Comparison of ENCODE assay signal across 10 cellular contexts in the genomic region with DNA sequence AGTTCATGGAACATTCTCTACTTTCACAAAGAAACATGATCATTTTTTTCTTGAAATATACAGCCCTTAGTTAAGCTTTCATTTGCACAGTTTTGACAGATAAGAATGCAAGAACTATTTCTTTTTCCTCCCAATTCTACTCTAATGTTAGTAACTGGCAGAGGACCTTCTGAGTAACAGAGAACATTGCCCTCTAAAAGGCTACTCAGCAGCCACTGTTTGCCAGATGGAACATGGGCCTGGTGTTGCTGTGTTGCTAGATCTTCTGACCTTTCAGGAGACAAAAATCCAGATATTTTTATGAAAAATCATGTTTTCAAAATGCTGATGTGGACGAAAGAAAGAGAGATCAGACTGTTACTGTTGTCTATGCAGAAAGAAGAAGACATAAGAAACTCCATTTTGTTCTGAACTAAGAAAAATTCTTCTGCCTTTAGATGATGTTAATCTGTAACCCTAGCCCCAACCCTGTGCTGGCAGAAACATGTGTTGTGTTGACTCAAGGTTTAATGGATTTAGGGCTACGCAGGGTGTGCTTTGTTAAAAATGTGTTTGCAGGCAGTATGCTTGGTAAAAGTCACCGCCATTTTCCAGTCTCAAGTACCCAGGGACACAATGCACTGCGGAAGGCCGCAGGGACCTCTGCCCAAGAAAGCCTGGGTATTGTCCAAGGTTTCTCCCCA. TPM values are rescaled to one million over a fixed set of nuclear protein-coding genes. Genes with fewer than 3 reads are reported as not detected.
DNase-seq lines count a peak whose midpoint lies in the region; ATAC-seq and TF ChIP-seq lines count a peak whose summit lies in the region.
"Had no signal": no experiment of that assay in that cellular context is flagged by ENCODE, and none has a peak within 500 bp of the region (broad histone marks: within the 10 kb centered on the region; RNA-seq: fewer than 3 reads in every experiment).

No MANE protein-coding gene starts in this region.

- H3K27me3 ChIP-seq in tibial artery (no peaks in the 10 kb centered on the region), A673 (replicated peaks; ENCODE audit: insufficient read depth, low read depth, low read length, poor library complexity) (no peaks in the 10 kb centered on the region)

- peaks cover 0 to 45% (median 30%) of the 10 kb centered on the region in 4 donors for H3K4me1 ChIP-seq in tibial artery
- H3K4me1 ChIP-seq in A673 (ENCODE audit: insufficient read depth, low read length, poor library complexity, severe bottlenecking): peaks cover 16% of the 10 kb centered on the region

- H3K36me3 ChIP-seq in tibial artery (peaks cover 0 to 5% (median 0%) of the 10 kb centered on the region in 3 donors), A673 (ENCODE audit: insufficient read depth, low read length, poor library complexity, severe bottlenecking) (no peaks in the 10 kb centered on the region)

- H3K4me1 Mint-ChIP-seq in activated naive CD4-positive, alpha-beta T cell treated with anti-CD3 and anti-CD28 coated beads, Interleukin-2, amount 50 U/mL, for 24 hours: peaks cover 47% of the 10 kb centered on the region
- H3K4me1 Mint-ChIP-seq in activated naive CD4-positive, alpha-beta T cell treated with anti-CD3 and anti-CD28 coated beads for 36 hours (ENCODE audit: low read depth): peaks cover 43% of the 10 kb centered on the region
- H3K4me1 Mint-ChIP-seq in activated naive CD8-positive, alpha-beta T cell treated with anti-CD3 and anti-CD28 coated beads, Interleukin-2, amount 10 ng/mL, durations not matched to agents 7 days and 5 days: peaks cover 39% of the 10 kb centered on the region

- H3K27ac Mint-ChIP-seq in activated naive CD4-positive, alpha-beta T cell treated with anti-CD3 and anti-CD28 coated beads, Interleukin-2, amount 50 U/mL, for 24 hours: peak overlapping the region; percentile 55
- H3K27ac Mint-ChIP-seq in activated naive CD4-positive, alpha-beta T cell treated with anti-CD3 and anti-CD28 coated beads for 36 hours: no peak overlapping the region
- no peak overlapping the region for H3K27ac Mint-ChIP-seq in activated naive CD8-positive, alpha-beta T cell treated with anti-CD3 and anti-CD28 coated beads, Interleukin-2, amount 10 ng/mL, durations not matched to agents 7 days and 5 days
- H3K27ac Mint-ChIP-seq: stimulated activated naive CD8-positive, alpha-beta T cell treated with anti-CD3 and anti-CD28 coated beads, Interleukin-15, Interleukin-2, amounts not matched to agents 100 ng/mL and 50 ng/mL, for 24 hours had no signal

- H3K4me3 Mint-ChIP-seq in activated naive CD4-positive, alpha-beta T cell treated with anti-CD3 and anti-CD28 coated beads, Interleukin-2, amount 50 U/mL, for 24 hours: no peak overlapping the region
- no peak overlapping the region for H3K4me3 Mint-ChIP-seq in activated naive CD4-positive, alpha-beta T cell treated with anti-CD3 and anti-CD28 coated beads for 36 hours
- H3K4me3 Mint-ChIP-seq in activated naive CD8-positive, alpha-beta T cell treated with anti-CD3 and anti-CD28 coated beads, Interleukin-2, amount 10 ng/mL, durations not matched to agents 7 days and 5 days: peak overlapping the region; percentile 45

- CTCF ChIA-PET in activated naive CD4-positive, alpha-beta T cell treated with anti-CD3 and anti-CD28 coated beads for 36 hours (lab: Charles Lee): interaction anchor here (2.8 kb wide), 1 partner anchor 44 kb away, joined by 20 read pairs; no protein-coding TSS in a partner anchor
- CTCF ChIA-PET in A673 (lab: Charles Lee): no interaction called here

- H3K27ac ChIP-seq in tibial artery: peak overlapping the region; percentile 87 to 92
- H3K27ac ChIP-seq in A673 (ENCODE audit: low read depth, low read length, poor library complexity, severe bottlenecking): no peak overlapping the region

- POLR2A ChIA-PET in activated naive CD8-positive, alpha-beta T cell treated with anti-CD3 and anti-CD28 coated beads, Interleukin-2, amount 10 ng/mL, durations not matched to agents 7 days and 5 days (lab: Charles Lee): no interaction called here
- POLR2A ChIA-PET in A673 (lab: Charles Lee; ENCODE audit: low non-redundant PET): no interaction called here

- no peaks in the 10 kb centered on the region for H3K27me3 Mint-ChIP-seq in activated naive CD4-positive, alpha-beta T cell treated with anti-CD3 and anti-CD28 coated beads, Interleukin-2, amount 50 U/mL, for 24 hours
- H3K27me3 Mint-ChIP-seq in activated naive CD4-positive, alpha-beta T cell treated with anti-CD3 and anti-CD28 coated beads for 36 hours (ENCODE audit: low read depth): no peaks in the 10 kb centered on the region
- no peaks in the 10 kb centered on the region for H3K27me3 Mint-ChIP-seq in activated naive CD8-positive, alpha-beta T cell treated with anti-CD3 and anti-CD28 coated beads, Interleukin-2, amount 10 ng/mL, durations not matched to agents 7 days and 5 days
- H3K27me3 Mint-ChIP-seq: stimulated activated naive CD8-positive, alpha-beta T cell treated with anti-CD3 and anti-CD28 coated beads, Interleukin-15, Interleukin-2, amounts not matched to agents 100 ng/mL and 50 ng/mL, for 24 hours had no signal

- no TSS peak for BruUV-seq in A673 (replicated peaks; lab: Mats Ljungman, UMichigan)

- in situ Hi-C loops in GM13976 (cut with MboI; ENCODE audit: low sequenced_read_pairs, unreplicated experiment): no loop called here

- TF ChIP-seq CTCF in tibial artery (IDR thresholded peaks at IDR 0.05) (no peak), GM13976 (IDR thresholded peaks at IDR 0.05; ENCODE audit: borderline replicate concordance, control extremely low read depth, extremely low read depth, insufficient read depth, missing control alignments) (no peak), A673 (conservative IDR thresholded peaks at IDR 0.05; ENCODE audit: low read depth, low read length) (no peak)

- H3K36me3 Mint-ChIP-seq in activated naive CD4-positive, alpha-beta T cell treated with anti-CD3 and anti-CD28 coated beads, Interleukin-2, amount 50 U/mL, for 24 hours: peaks cover 18% of the 10 kb centered on the region
- H3K36me3 Mint-ChIP-seq in activated naive CD4-positive, alpha-beta T cell treated with anti-CD3 and anti-CD28 coated beads for 36 hours (ENCODE audit: low read depth): peaks cover 29% of the 10 kb centered on the region
- peaks cover 57% of the 10 kb centered on the region for H3K36me3 Mint-ChIP-seq in activated naive CD8-positive, alpha-beta T cell treated with anti-CD3 and anti-CD28 coated beads, Interleukin-2, amount 10 ng/mL, durations not matched to agents 7 days and 5 days

- ATAC-seq in activated naive CD8-positive, alpha-beta T cell treated with anti-CD3 and anti-CD28 coated beads, Interleukin-2, amount 10 ng/mL, durations not matched to agents 7 days and 5 days (ENCODE audit: low read depth): no peak

- H3K4me3 ChIP-seq in tibial artery: no peak overlapping the region
- H3K4me3 ChIP-seq in A673 (ENCODE audit: low read depth, low read length, poor library complexity, severe bottlenecking): no peak overlapping the region
- H3K4me3 ChIP-seq: skin epidermis had no signal

- peaks cover 6% of the 10 kb centered on the region for H3K9me3 Mint-ChIP-seq in activated naive CD4-positive, alpha-beta T cell treated with anti-CD3 and anti-CD28 coated beads, Interleukin-2, amount 50 U/mL, for 24 hours
- H3K9me3 Mint-ChIP-seq in activated naive CD4-positive, alpha-beta T cell treated with anti-CD3 and anti-CD28 coated beads for 36 hours: peaks cover 27% of the 10 kb centered on the region
- H3K9me3 Mint-ChIP-seq in activated naive CD8-positive, alpha-beta T cell treated with anti-CD3 and anti-CD28 coated beads, Interleukin-2, amount 10 ng/mL, durations not matched to agents 7 days and 5 days: peaks cover 17% of the 10 kb centered on the region

- no peak for DNase-seq in activated naive CD4-positive, alpha-beta T cell treated with anti-CD3 and anti-CD28 coated beads for 36 hours
- no peak for DNase-seq in activated naive CD8-positive, alpha-beta T cell treated with anti-CD3 and anti-CD28 coated beads, Interleukin-2, amount 10 ng/mL, durations not matched to agents 7 days and 5 days
- peak; percentile 38 for DNase-seq in iris pigment epithelial cell (ENCODE audit: low read depth)
- no peak for DNase-seq in tibial artery
- DNase-seq in GM13976 (ENCODE audit: low spot score): no peak
- no peak for DNase-seq in A673 (ENCODE audit: low spot score)
- DNase-seq in Ammon's horn (ENCODE audit: low spot score): no peak

- H3K9me3 ChIP-seq in tibial artery (peaks cover 0 to 7% (median 0%) of the 10 kb centered on the region in 3 donors), A673 (ENCODE audit: low read depth, low read length, poor library complexity, severe bottlenecking) (no peaks in the 10 kb centered on the region)

- intact Hi-C loops in activated naive CD4-positive, alpha-beta T cell treated with anti-CD3 and anti-CD28 coated beads for 36 hours (cut with micrococcal nuclease): loop anchor here (10.0 kb wide), 1 partner anchor 1551 kb away; a partner anchor contains a TSS
- intact Hi-C loops in tibial artery (cut with DNase I; ENCODE audit: low total_unique reads): loop anchor here (10.0 kb wide), 2 partner anchors 241 to 551 kb away; a partner anchor contains a TSS
- intact Hi-C loops in A673 (cut with micrococcal nuclease; ENCODE audit: unreplicated experiment): no loop called here

RNA-seq across cellular contexts. Expression of a gene that starts 2.9 kb away (rescaled TPM):
- total RNA-seq in activated naive CD4-positive, alpha-beta T cell treated with anti-CD3 and anti-CD28 coated beads for 36 hours: 100 to 1,000 TPM; 147 to 150 TPM
- 100 to 1,000 TPM; 136 to 137 TPM for total RNA-seq in activated naive CD8-positive, alpha-beta T cell treated with anti-CD3 and anti-CD28 coated beads, Interleukin-2, amount 10 ng/mL, durations not matched to agents 7 days and 5 days
- 270 and 276 TPM in 2 replicates for total RNA-seq in A673 (2021)
